13 cellular contexts compared by ENCODE assay signal in genomic region chr16:81599034-81599744, GRCh38.
DNase-seq lines count a peak whose midpoint lies in the region; ATAC-seq, FAIRE-seq and TF ChIP-seq lines count a peak whose summit lies in the region.
"Had no signal": no experiment of that assay in that cellular context is flagged by ENCODE, and none has a peak within 500 bp of the region (broad histone marks: within the 10 kb centered on the region; RNA-seq: fewer than 3 reads in every experiment).

No MANE protein-coding gene starts in this region.

- intact Hi-C loops in CD4-positive, alpha-beta T cell (cut with DNase I, micrococcal nuclease) = no loop called here

- H4K20me1 ChIP-seq in osteoblast (ENCODE audit: insufficient read depth, low read length) = peaks cover 27% of the 10 kb centered on the region

- TF ChIP-seq CTCF in bronchial epithelial cell (IDR thresholded peaks at IDR 0.05; ENCODE audit: insufficient read depth, low read length, severe bottlenecking) (no peak), osteoblast (IDR thresholded peaks at IDR 0.05; ENCODE audit: extremely low read depth, low read depth, low read length) (no peak)
- no peak for TF ChIP-seq CTCF in CD4-positive, alpha-beta T cell (IDR thresholded peaks at IDR 0.05)

- H3K9me3 ChIP-seq in osteoblast (ENCODE audit: low read depth, low read length) = no peaks in the 10 kb centered on the region
- H3K9me3 ChIP-seq in CD4-positive, alpha-beta T cell (ENCODE audit: control insufficient read depth, low read length) = no peaks in the 10 kb centered on the region

- H3K9me3 Mint-ChIP-seq in CD4-positive, alpha-beta T cell = no peaks in the 10 kb centered on the region
- H3K9me3 Mint-ChIP-seq: memory B cell had no signal

- H3K27ac Mint-ChIP-seq in CD4-positive, alpha-beta T cell = no peak overlapping the region
- H3K27ac Mint-ChIP-seq: memory B cell had no signal

- peaks cover 28% of the 10 kb centered on the region for H3K4me1 Mint-ChIP-seq in CD4-positive, alpha-beta T cell (ENCODE audit: low read depth)

- POLR2A ChIA-PET in CD4-positive, alpha-beta T cell (lab: Charles Lee) = no interaction called here

- no peaks in the 10 kb centered on the region for H3K27me3 Mint-ChIP-seq in CD4-positive, alpha-beta T cell
- H3K27me3 Mint-ChIP-seq: memory B cell had no signal

- H3K36me3 Mint-ChIP-seq in CD4-positive, alpha-beta T cell (ENCODE audit: low read depth) = no peaks in the 10 kb centered on the region

- H3K4me1 ChIP-seq in osteoblast (ENCODE audit: insufficient read depth, low read length) = peaks cover 26% of the 10 kb centered on the region

- H3K27ac ChIP-seq in osteoblast (ENCODE audit: low read depth, low read length) = peak overlapping the region; percentile 19
- no peak overlapping the region for H3K27ac ChIP-seq in CD4-positive, alpha-beta T cell (ENCODE audit: low read depth, low read length)
- H3K27ac ChIP-seq: WERI-Rb-1 had no signal

- H3K4me3 Mint-ChIP-seq in CD4-positive, alpha-beta T cell = no peak overlapping the region
- H3K4me3 Mint-ChIP-seq: memory B cell had no signal

- H3K27me3 ChIP-seq in bronchial epithelial cell (ENCODE audit: control insufficient read depth, insufficient read depth, low read length) = no peaks in the 10 kb centered on the region
- H3K27me3 ChIP-seq in osteoblast (ENCODE audit: insufficient read depth, low read length) = no peaks in the 10 kb centered on the region
- no peaks in the 10 kb centered on the region for H3K27me3 ChIP-seq in CD4-positive, alpha-beta T cell (ENCODE audit: control insufficient read depth, insufficient read depth, low read length)

- CTCF ChIA-PET in CD4-positive, alpha-beta T cell (lab: Charles Lee) = interaction anchor here (0.6 to 0.7 kb wide), 2 partner anchors 159 to 201 kb away, joined by 3 to 5 read pairs; no protein-coding TSS in a partner anchor

- peaks cover 31% of the 10 kb centered on the region for H3K79me2 ChIP-seq in osteoblast (ENCODE audit: insufficient read depth, low read length)

- no peak overlapping the region for H3K4me3 ChIP-seq in bronchial epithelial cell (ENCODE audit: low read depth, low read length)
- H3K4me3 ChIP-seq in osteoblast (ENCODE audit: insufficient read depth, low read length) = no peak overlapping the region

- FAIRE-seq in bronchial epithelial cell (lab: Jason Lieb, UNC) = no peak

- no peak overlapping the region for H3K4me2 ChIP-seq in osteoblast (ENCODE audit: insufficient read depth, low read length)

- ATAC-seq in CD4-positive, alpha-beta T cell (ENCODE audit: poor library complexity) = no peak

- DNase-seq in Daoy (ENCODE audit: low read depth) (peak; percentile 23), NCI-H2107 treated with DMSO at 0.1 percent for 48 hours (lab: John Stamatoyannopoulos, UW; ENCODE audit: unreplicated experiment) (peak; percentile 24), bronchial epithelial cell (ENCODE audit: low read depth) (peak; percentile 67), osteoblast (ENCODE audit: insufficient read length, low spot score, missing footprints) (peak; percentile 18), 8988T (no peak), anterior cingulate cortex (lab: John Stamatoyannopoulos, UW) (no peak), NAMALWA (ENCODE audit: low spot score) (no peak)
- DNase-seq in CD4-positive, alpha-beta T cell = no peak
- DNase-seq: activated T-cell treated with anti-CD3 and anti-CD28 coated beads for 4 hours, H7, NCI-H446, WERI-Rb-1 had no signal

- H2AFZ ChIP-seq in osteoblast (ENCODE audit: low read length) = no peak overlapping the region

- H3K36me3 ChIP-seq in bronchial epithelial cell (ENCODE audit: control insufficient read depth, insufficient read depth, low read length) (peaks cover 1% of the 10 kb centered on the region), osteoblast (ENCODE audit: insufficient read depth, low read length) (no peaks in the 10 kb centered on the region)
- H3K36me3 ChIP-seq: WERI-Rb-1 had no signal

Comparison
In these comparisons a context has a peak if more than half of its experiments do, and no peak if none do; other contexts are left out.
1. DNase-seq: peak in Daoy (single experiment), NCI-H2107 treated with DMSO at 0.1 percent for 48 hours (single experiment), bronchial epithelial cell (single experiment) and osteoblast (single experiment); none in CD4-positive, alpha-beta T cell (0 of 10), 8988T (single experiment), anterior cingulate cortex (0 of 58) and NAMALWA (single experiment).